11 cellular contexts compared by ENCODE assay signal in the genomic region with DNA sequence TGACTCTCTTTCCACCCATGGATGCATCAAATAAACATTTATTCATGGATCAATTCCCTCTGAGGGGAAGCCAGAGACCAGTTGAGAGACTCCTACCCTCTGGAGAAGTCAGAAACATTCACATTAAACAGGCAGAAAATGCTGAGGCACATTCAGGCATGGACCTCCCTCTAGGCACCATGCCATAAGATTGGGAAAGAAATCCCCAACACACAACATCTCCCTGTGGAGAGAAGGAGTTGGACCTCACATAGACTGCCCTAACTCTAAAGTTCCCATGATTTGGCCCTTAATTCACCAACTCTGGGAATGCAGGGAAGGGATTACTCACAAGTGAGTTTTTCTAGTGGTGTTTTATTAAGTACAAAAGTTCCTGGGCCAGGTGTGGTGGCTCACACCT.
"Had no signal": no experiment of that assay in that cellular context is flagged by ENCODE, and none has a peak within 500 bp of the region (broad histone marks: within the 10 kb centered on the region; RNA-seq: fewer than 3 reads in every experiment).

No MANE protein-coding gene starts in this region.

- H3K27ac ChIP-seq: lower lobe of right lung, tibial artery had no signal

- H3K36me3 ChIP-seq: lower lobe of right lung, tibial artery had no signal

- H3K27me3 ChIP-seq: tibial artery had no signal

- DNase-seq: activated naive CD4-positive, alpha-beta T cell; activated naive CD8-positive, alpha-beta T cell treated with anti-CD3 and anti-CD28 coated beads for 36 hours; activated T-cell treated with anti-CD3 and anti-CD28 coated beads, Interleukin-2, amount 50 U/mL, for 1 hour; amygdala; effector CD4-positive, alpha-beta T cell; lower lobe of right lung; naive thymus-derived CD4-positive, alpha-beta T cell; stimulated activated CD4-positive, alpha-beta T cell treated with anti-CD3 and anti-CD28 coated beads, Interleukin-4, amount 100 ng/mL, for 4 hours; stimulated activated naive CD8-positive, alpha-beta T cell treated with anti-CD3 and anti-CD28 coated beads, Interleukin-15, Interleukin-2, amounts not matched to agents 100 U/mL and 50 U/mL, for 24 hours; T-helper 1 cell had no signal

- H3K4me3 ChIP-seq: lower lobe of right lung, tibial artery had no signal

- ATAC-seq: naive thymus-derived CD4-positive, alpha-beta T cell; stimulated activated naive CD8-positive, alpha-beta T cell treated with anti-CD3 and anti-CD28 coated beads, Interleukin-15, Interleukin-2, amounts not matched to agents 100 U/mL and 50 U/mL, for 24 hours had no signal

- H3K4me1 ChIP-seq: lower lobe of right lung, tibial artery had no signal

- H3K9me3 ChIP-seq: lower lobe of right lung, tibial artery had no signal
